7 cellular contexts compared by ENCODE assay signal in the genomic region with DNA sequence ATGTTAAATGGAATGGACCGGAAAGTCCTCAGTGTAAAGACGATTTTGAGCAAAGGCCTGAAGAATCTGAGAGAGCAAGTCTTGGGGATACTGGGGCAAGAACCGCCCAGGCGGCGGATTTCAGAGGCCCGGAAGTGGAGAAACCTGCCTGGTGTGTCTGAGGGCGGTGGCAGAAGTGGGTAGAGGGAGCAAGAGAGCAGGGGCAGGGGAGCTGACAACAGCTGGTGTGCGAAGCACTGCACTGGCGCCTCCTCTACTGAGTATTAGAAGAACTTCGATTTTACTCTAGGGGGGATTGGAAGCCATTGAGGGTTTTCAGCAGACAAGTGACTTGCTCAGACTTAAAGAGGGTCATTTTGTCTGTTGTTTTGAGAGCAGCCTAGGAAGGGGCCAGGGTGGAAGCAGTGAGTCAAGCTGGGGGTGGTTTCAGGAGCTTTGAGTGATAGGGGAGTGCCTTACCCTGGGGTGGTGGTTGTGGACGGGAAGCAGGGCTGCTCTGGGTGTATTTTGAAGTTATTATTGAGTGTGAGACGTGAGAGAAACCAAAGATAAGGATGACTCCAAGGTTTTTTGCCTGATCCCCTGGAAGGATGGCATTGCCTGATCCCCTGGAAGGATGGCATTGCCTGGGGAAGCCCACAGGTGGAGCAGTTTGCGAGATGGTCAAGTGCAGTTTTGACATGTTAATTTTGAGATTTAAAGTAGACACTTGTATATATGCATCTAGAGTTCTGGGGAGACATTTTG. TPM values are rescaled to one million over a fixed set of nuclear protein-coding genes. Genes with fewer than 3 reads are reported as not detected.
DNase-seq lines count a peak whose midpoint lies in the region; ATAC-seq and TF ChIP-seq lines count a peak whose summit lies in the region.

No MANE protein-coding gene starts in this region.

- CTCF ChIA-PET in activated naive CD4-positive, alpha-beta T cell treated with anti-CD3 and anti-CD28 coated beads for 36 hours (lab: Charles Lee) = interaction anchor here (0.8 to 1.2 kb wide), 3 partner anchors 56 to 126 kb away, joined by 3 to 7 read pairs (median 6); no protein-coding TSS in a partner anchor
- CTCF ChIA-PET in HEK293T (lab: Yijun Ruan, JAX) = interaction anchor here (0.8 kb wide), 1 partner anchor 72 kb away, joined by 5 read pairs; no protein-coding TSS in a partner anchor

- H3K9me3 Mint-ChIP-seq in activated naive CD4-positive, alpha-beta T cell treated with anti-CD3 and anti-CD28 coated beads for 36 hours = no peaks in the 10 kb centered on the region

- intact Hi-C loops in activated naive CD4-positive, alpha-beta T cell treated with anti-CD3 and anti-CD28 coated beads for 36 hours (cut with micrococcal nuclease) = loop anchor here (1.0 kb wide), 2 partner anchors 73 to 108 kb away; no protein-coding TSS in a partner anchor

- H3K4me3 Mint-ChIP-seq in activated naive CD4-positive, alpha-beta T cell treated with anti-CD3 and anti-CD28 coated beads for 36 hours = no peak overlapping the region

- H3K27ac Mint-ChIP-seq in activated naive CD4-positive, alpha-beta T cell treated with anti-CD3 and anti-CD28 coated beads for 36 hours = peak overlapping the region; percentile 55

- DNase-seq in activated naive CD4-positive, alpha-beta T cell treated with anti-CD3 and anti-CD28 coated beads for 36 hours = peak; percentile 41
- peak; percentile 18 for DNase-seq in stimulated activated CD4-positive, alpha-beta T cell treated with anti-CD3 and anti-CD28 coated beads, Interleukin-4, amount 100 ng/mL, for 1 hour
- no peak for DNase-seq in GM19238 (ENCODE audit: insufficient read length, low spot score)
- no peak for DNase-seq in HEK293T (ENCODE audit: extremely low spot score)

- H3K36me3 Mint-ChIP-seq in activated naive CD4-positive, alpha-beta T cell treated with anti-CD3 and anti-CD28 coated beads for 36 hours (ENCODE audit: low read depth) = peaks cover 22% of the 10 kb centered on the region

- ATAC-seq in GM21360 (IDR thresholded peaks at IDR 0.05; ENCODE audit: unreplicated experiment) = peak; percentile 25
- peak; percentile 38 for ATAC-seq in HG03520 (IDR thresholded peaks at IDR 0.05; ENCODE audit: unreplicated experiment)
- ATAC-seq in GM21381 (IDR thresholded peaks at IDR 0.05; ENCODE audit: unreplicated experiment) = no peak

- H3K4me1 Mint-ChIP-seq in activated naive CD4-positive, alpha-beta T cell treated with anti-CD3 and anti-CD28 coated beads for 36 hours (ENCODE audit: low read depth) = peaks cover 14% of the 10 kb centered on the region

- no peaks in the 10 kb centered on the region for H3K27me3 Mint-ChIP-seq in activated naive CD4-positive, alpha-beta T cell treated with anti-CD3 and anti-CD28 coated beads for 36 hours (ENCODE audit: low read depth)

- POLR2A ChIA-PET in HEK293T (lab: Yijun Ruan, JAX) = no interaction called here

TF ChIP-seq in HEK293T, 16 proteins besides CTCF, POLR2A, EP300 and RAD21:
- no peak for TF ChIP-seq FOXK2 (IDR thresholded peaks at IDR 0.05)
- TF ChIP-seq ARNT (IDR thresholded peaks at IDR 0.05) = no peak
- no peak for TF ChIP-seq ELF4 (IDR thresholded peaks at IDR 0.05)
- TF ChIP-seq NFRKB (IDR thresholded peaks at IDR 0.05) = no peak
- TF ChIP-seq HDGF (IDR thresholded peaks at IDR 0.05; ENCODE audit: borderline replicate concordance) = no peak
- TF ChIP-seq L3MBTL2 (conservative IDR thresholded peaks at IDR 0.05) = no peak
- no peak for TF ChIP-seq ZNF384 (IDR thresholded peaks at IDR 0.05)
- no peak for TF ChIP-seq SUZ12 (IDR thresholded peaks at IDR 0.05)
- no peak for TF ChIP-seq SP1 (IDR thresholded peaks at IDR 0.05)
- no peak for TF ChIP-seq CTBP1 (IDR thresholded peaks at IDR 0.05; ENCODE audit: borderline replicate concordance)
- TF ChIP-seq, protein P1, sequence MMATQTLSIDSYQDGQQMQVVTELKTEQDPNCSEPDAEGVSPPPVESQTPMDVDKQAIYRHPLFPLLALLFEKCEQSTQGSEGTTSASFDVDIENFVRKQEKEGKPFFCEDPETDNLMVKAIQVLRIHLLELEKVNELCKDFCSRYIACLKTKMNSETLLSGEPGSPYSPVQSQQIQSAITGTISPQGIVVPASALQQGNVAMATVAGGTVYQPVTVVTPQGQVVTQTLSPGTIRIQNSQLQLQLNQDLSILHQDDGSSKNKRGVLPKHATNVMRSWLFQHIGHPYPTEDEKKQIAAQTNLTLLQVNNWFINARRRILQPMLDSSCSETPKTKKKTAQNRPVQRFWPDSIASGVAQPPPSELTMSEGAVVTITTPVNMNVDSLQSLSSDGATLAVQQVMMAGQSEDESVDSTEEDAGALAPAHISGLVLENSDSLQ (IDR thresholded peaks at IDR 0.05) = no peak
- TF ChIP-seq BHLHE40 (IDR thresholded peaks at IDR 0.05; ENCODE audit: borderline replicate concordance) = no peak
- no peak for TF ChIP-seq FOXM1 (IDR thresholded peaks at IDR 0.05; ENCODE audit: borderline replicate concordance)
- no peak for TF ChIP-seq TARDBP (IDR thresholded peaks at IDR 0.05)
- no peak for TF ChIP-seq FOXA1 (IDR thresholded peaks at IDR 0.05)
- TF ChIP-seq LEF1 (IDR thresholded peaks at IDR 0.05; ENCODE audit: borderline replicate concordance) = no peak
TF ChIP-seq in HEK293T: peak in this region for 0.

RNA-seq across cellular contexts. Expression of gene ZNF236, which starts 52.5 kb away (rescaled TPM):
- total RNA-seq in activated naive CD4-positive, alpha-beta T cell treated with anti-CD3 and anti-CD28 coated beads for 36 hours = 10 to 100 TPM; 13.7 to 17.7 TPM

Comparison
In these comparisons a context has a peak if more than half of its experiments do, and no peak if none do; other contexts are left out.
1. DNase-seq: peak in activated naive CD4-positive, alpha-beta T cell treated with anti-CD3 and anti-CD28 coated beads for 36 hours (single experiment) and stimulated activated CD4-positive, alpha-beta T cell treated with anti-CD3 and anti-CD28 coated beads, Interleukin-4, amount 100 ng/mL, for 1 hour (single experiment); none in GM19238 (single experiment) and HEK293T (single experiment).